Comparison of ENCODE assay signal across 24 cellular contexts in genomic region chr3:42115223-42115622, GRCh38. TPM values are rescaled to one million over a fixed set of nuclear protein-coding genes. Genes with fewer than 3 reads are reported as not detected.
DNase-seq lines count a peak whose midpoint lies in the region; ATAC-seq and TF ChIP-seq lines count a peak whose summit lies in the region.
"Had no signal": no experiment of that assay in that cellular context is flagged by ENCODE, and none has a peak within 500 bp of the region (broad histone marks: within the 10 kb centered on the region; RNA-seq: fewer than 3 reads in every experiment).

No MANE protein-coding gene starts in this region.

- H3K36me3 ChIP-seq in upper lobe of right lung: no peaks in the 10 kb centered on the region

- no peak for DNase-seq in activated B cell treated with CpG ODN at 0.5 μM for 24 hours
- DNase-seq in Right ventricle myocardium superior: peak; percentile 54
- no peak for DNase-seq in memory B cell (ENCODE audit: low spot score in 2 of 2)
- DNase-seq in upper lobe of right lung: no peak
- no peak for DNase-seq in 8988T
- no peak for DNase-seq in stimulated activated CD4-positive, alpha-beta T cell treated with anti-CD3 and anti-CD28 coated beads, Interleukin-15, amount 100 ng/mL, for 24 hours
- no peak for DNase-seq in putamen (ENCODE audit: low spot score)
- DNase-seq: activated CD8-positive, alpha-beta T cell treated with anti-CD3 and anti-CD28 coated beads, Interleukin-2, amount 10 ng/mL, durations not matched to agents 7 days and 5 days; activated naive CD4-positive, alpha-beta T cell treated with Interleukin-2 at 50 U/mL for 16 hours; amygdala; DMS79; foreskin keratinocyte; islet precursor cell; NCI-H1694; NCI-H2171 treated with DMSO at 0.1 percent for 48 hours; NCI-H69; stimulated activated CD4-positive, alpha-beta T cell treated with anti-CD3 and anti-CD28 coated beads, Interleukin-2, amount 100 ng/mL, for 24 hours; T-helper 9 cell; testis had no signal

- no peaks in the 10 kb centered on the region for H3K27me3 Mint-ChIP-seq in activated B cell treated with CpG ODN at 0.5 μM for 24 hours
- no peaks in the 10 kb centered on the region for H3K27me3 Mint-ChIP-seq in memory B cell
- H3K27me3 Mint-ChIP-seq: natural killer cell treated with Interleukin-12 subunit alpha and Interleukin-12 subunit beta and Interleukin-15 and Interleukin-18, amount 100 ng/mL, for 72 hours; stimulated activated memory B cell treated with anti-CD40 and anti-IgM and Interleukin-4, amounts not matched to agents 10 μg/mL and 1 μg/mL and 100 μg/mL, for 72 hours had no signal

- no peak overlapping the region for H3K4me3 ChIP-seq in upper lobe of right lung
- H3K4me3 ChIP-seq: GM12878, testis had no signal

- H3K9me3 Mint-ChIP-seq in activated B cell treated with CpG ODN at 0.5 μM for 24 hours (no peaks in the 10 kb centered on the region), memory B cell (no peaks in the 10 kb centered on the region)
- H3K9me3 Mint-ChIP-seq: natural killer cell treated with Interleukin-12 subunit alpha and Interleukin-12 subunit beta and Interleukin-15 and Interleukin-18, amount 100 ng/mL, for 72 hours; stimulated activated memory B cell treated with anti-CD40 and anti-IgM and Interleukin-4, amounts not matched to agents 10 μg/mL and 1 μg/mL and 100 μg/mL, for 72 hours had no signal

- H3K27ac Mint-ChIP-seq in activated B cell treated with CpG ODN at 0.5 μM for 24 hours: peak overlapping the region; percentile 46
- peak overlapping the region; percentile 51 for H3K27ac Mint-ChIP-seq in memory B cell
- H3K27ac Mint-ChIP-seq: activated CD8-positive, alpha-beta T cell treated with anti-CD3 and anti-CD28 coated beads, Interleukin-2, amount 10 ng/mL, durations not matched to agents 7 days and 5 days; natural killer cell treated with Interleukin-12 subunit alpha and Interleukin-12 subunit beta and Interleukin-15 and Interleukin-18, amount 100 ng/mL, for 72 hours; stimulated activated memory B cell treated with anti-CD40 and anti-IgM and Interleukin-4, amounts not matched to agents 10 μg/mL and 1 μg/mL and 100 μg/mL, for 72 hours had no signal

- H3K27me3 ChIP-seq in upper lobe of right lung: no peaks in the 10 kb centered on the region
- H3K27me3 ChIP-seq: foreskin keratinocyte, testis had no signal

- CTCF ChIA-PET in activated B cell treated with CpG ODN at 0.5 μM for 24 hours (lab: Charles Lee): interaction anchor here (0.9 to 1.6 kb wide), 2 partner anchors 75 to 218 kb away, joined by 4 to 7 read pairs; no protein-coding TSS in a partner anchor

- POLR2A ChIA-PET in activated B cell treated with CpG ODN at 0.5 μM for 24 hours (lab: Charles Lee): no interaction called here

- TF ChIP-seq CTCF in activated B cell treated with CpG ODN at 0.5 μM for 24 hours (IDR thresholded peaks at IDR 0.05) (no peak), upper lobe of right lung (IDR thresholded peaks at IDR 0.05) (no peak)

- H3K4me3 Mint-ChIP-seq in activated B cell treated with CpG ODN at 0.5 μM for 24 hours: no peak overlapping the region
- H3K4me3 Mint-ChIP-seq in memory B cell: no peak overlapping the region
- H3K4me3 Mint-ChIP-seq: activated CD8-positive, alpha-beta T cell treated with anti-CD3 and anti-CD28 coated beads, Interleukin-2, amount 10 ng/mL, durations not matched to agents 7 days and 5 days; natural killer cell treated with Interleukin-12 subunit alpha and Interleukin-12 subunit beta and Interleukin-15 and Interleukin-18, amount 100 ng/mL, for 72 hours; stimulated activated memory B cell treated with anti-CD40 and anti-IgM and Interleukin-4, amounts not matched to agents 10 μg/mL and 1 μg/mL and 100 μg/mL, for 72 hours had no signal

- peaks cover 69% of the 10 kb centered on the region for H3K4me1 Mint-ChIP-seq in activated B cell treated with CpG ODN at 0.5 μM for 24 hours
- peaks cover 39% of the 10 kb centered on the region for H3K4me1 Mint-ChIP-seq in memory B cell

- peaks cover 45% of the 10 kb centered on the region for H3K4me1 ChIP-seq in upper lobe of right lung

- intact Hi-C loops in activated B cell treated with CpG ODN at 0.5 μM for 24 hours (cut with micrococcal nuclease): loop anchor here (5.0 kb wide), 1 partner anchor 223 kb away; no protein-coding TSS in a partner anchor
- intact Hi-C loops in Right ventricle myocardium superior (cut with DNase I): loop anchor here (2.0 kb wide), 1 partner anchor 76 kb away; no protein-coding TSS in a partner anchor
- intact Hi-C loops in upper lobe of right lung (cut with DNase I): no loop called here

- H3K36me3 Mint-ChIP-seq in activated B cell treated with CpG ODN at 0.5 μM for 24 hours (ENCODE audit: low read depth) (peaks cover 18% of the 10 kb centered on the region), memory B cell (peaks cover 10% of the 10 kb centered on the region)
- H3K36me3 Mint-ChIP-seq: natural killer cell treated with Interleukin-12 subunit alpha and Interleukin-12 subunit beta and Interleukin-15 and Interleukin-18, amount 100 ng/mL, for 72 hours had no signal

- no peaks in the 10 kb centered on the region for H3K9me3 ChIP-seq in upper lobe of right lung
- H3K9me3 ChIP-seq: testis had no signal

- no peak overlapping the region for H3K27ac ChIP-seq in upper lobe of right lung
- H3K27ac ChIP-seq: epithelial cell of prostate, foreskin keratinocyte, testis had no signal

- ATAC-seq in activated B cell treated with CpG ODN at 0.5 μM for 24 hours (ENCODE audit: low read depth): no peak
- ATAC-seq in Right ventricle myocardium superior (ENCODE audit: poor library complexity): peak; percentile 44
- ATAC-seq in memory B cell (ENCODE audit: low read depth): no peak
- peak; percentile 48 for ATAC-seq in upper lobe of right lung
- ATAC-seq: activated CD4-positive, CD25-positive, alpha-beta regulatory T cell treated with anti-CD3 and anti-CD28 coated beads, Interleukin-2, amount 50 U/mL, for 24 hours; activated CD8-positive, alpha-beta T cell treated with anti-CD3 and anti-CD28 coated beads, Interleukin-2, amount 10 ng/mL, durations not matched to agents 7 days and 5 days; foreskin keratinocyte; GM12878; natural killer cell treated with Interleukin-12 subunit alpha and Interleukin-12 subunit beta and Interleukin-15 and Interleukin-18, amount 100 ng/mL, for 72 hours; stimulated activated memory B cell treated with anti-CD40 and anti-IgM and Interleukin-4, amounts not matched to agents 10 μg/mL and 1 μg/mL and 100 μg/mL, for 72 hours had no signal

RNA-seq across cellular contexts. Expression of gene TRAK1, which starts 24.1 kb away (rescaled TPM):
- total RNA-seq in activated B cell treated with CpG ODN at 0.5 μM for 24 hours (54.5 and 58.4 TPM in 2 replicates), Right ventricle myocardium superior (273 TPM), upper lobe of right lung (49.6 TPM)

Comparison
In these comparisons a context has a peak if more than half of its experiments do, and no peak if none do; other contexts are left out.
1. ATAC-seq: peak in Right ventricle myocardium superior (single experiment) and upper lobe of right lung (single experiment); none in activated B cell treated with CpG ODN at 0.5 μM for 24 hours (single experiment) and memory B cell (single experiment).